In genomic region chr19:2274185-2274711, GRCh38 we compare ENCODE assay signal across 10 cellular contexts. TPM values are rescaled to one million over a fixed set of nuclear protein-coding genes. Genes with fewer than 3 reads are reported as not detected.
DNase-seq lines count a peak whose midpoint lies in the region; ATAC-seq and TF ChIP-seq lines count a peak whose summit lies in the region.
"Had no signal": no experiment of that assay in that cellular context is flagged by ENCODE, and none has a peak within 500 bp of the region (broad histone marks: within the 10 kb centered on the region; RNA-seq: fewer than 3 reads in every experiment).

No MANE protein-coding gene starts in this region.

- intact Hi-C loops in Right ventricle myocardium inferior (cut with DNase I) (loop anchor here (1.0 to 2.0 kb wide), 3 partner anchors 43 to 120 kb away; no protein-coding TSS in a partner anchor), cardiac septum (cut with DNase I) (loop anchor here (2.0 to 10.0 kb wide), 2 partner anchors 43 to 341 kb away; no protein-coding TSS in a partner anchor), upper lobe of right lung (cut with DNase I) (loop anchor here (5.0 kb wide), 1 partner anchor 37 kb away; the partner anchor contains the start of genes PLEKHJ1 and SF3A2)

- peak; percentile 53 for DNase-seq in Right ventricle myocardium inferior (ENCODE audit: missing footprints)
- DNase-seq in cardiac septum (ENCODE audit: low spot score): no peak
- no peak for DNase-seq in activated naive CD4-positive, alpha-beta T cell treated with anti-CD3 and anti-CD28 coated beads, Interleukin-2, amount 50 U/mL, for 72 hours (ENCODE audit: low spot score in 2 of 2)
- no peak for DNase-seq in upper lobe of right lung
- no peak for DNase-seq in stimulated activated CD4-positive, alpha-beta T cell treated with anti-CD3 and anti-CD28 coated beads, Interleukin-15, amount 100 ng/mL, for 24 hours
- no peak for DNase-seq in dedifferentiated amniotic fluid mesenchymal stem cell (ENCODE audit: extremely low spot score)

- no peak for TF ChIP-seq CTCF in upper lobe of right lung (IDR thresholded peaks at IDR 0.05)

- H3K4me1 ChIP-seq in mesodermal cell (ENCODE audit: control insufficient read depth, insufficient read depth, low read length, poor library complexity, severe bottlenecking) (peaks cover 17% of the 10 kb centered on the region), upper lobe of right lung (peaks cover 42% of the 10 kb centered on the region)

- H3K9me3 Mint-ChIP-seq in activated naive CD4-positive, alpha-beta T cell treated with anti-CD3 and anti-CD28 coated beads, Interleukin-2, amount 50 U/mL, for 72 hours: no peaks in the 10 kb centered on the region

- peaks cover 53% of the 10 kb centered on the region for H3K36me3 ChIP-seq in mesodermal cell (ENCODE audit: control insufficient read depth, insufficient read depth, low read length)
- peaks cover 25% of the 10 kb centered on the region for H3K36me3 ChIP-seq in upper lobe of right lung

- no peaks in the 10 kb centered on the region for H3K27me3 ChIP-seq in upper lobe of right lung

- H3K4me3 ChIP-seq in mesodermal cell (ENCODE audit: extremely low read depth, insufficient read depth, low read length, poor library complexity, severe bottlenecking): peak overlapping the region; percentile 14
- H3K4me3 ChIP-seq in upper lobe of right lung: peak overlapping the region; percentile 36

- WGBS in mesodermal cell (ENCODE audit: insufficient coverage in 2 of 2), 2 experiments: 92 to 94% methylated on average over 5 to 9 of the region's 9 CpGs

- H3K27ac ChIP-seq in mesodermal cell (ENCODE audit: low read depth, low read length, severe bottlenecking) (no peak overlapping the region), upper lobe of right lung (peak overlapping the region; percentile 72)

- ATAC-seq in Right ventricle myocardium inferior (no peak), upper lobe of right lung (no peak), HG02870 (IDR thresholded peaks at IDR 0.05; ENCODE audit: unreplicated experiment) (no peak)
- no peak for ATAC-seq in activated naive CD4-positive, alpha-beta T cell treated with anti-CD3 and anti-CD28 coated beads, Interleukin-2, amount 50 U/mL, for 72 hours

- H3K9me3 ChIP-seq in mesodermal cell (ENCODE audit: control insufficient read depth, low read length): no peaks in the 10 kb centered on the region
- no peaks in the 10 kb centered on the region for H3K9me3 ChIP-seq in upper lobe of right lung

- peaks cover 10 to 23% of the 10 kb centered on the region in 2 donors for H3K36me3 Mint-ChIP-seq in activated naive CD4-positive, alpha-beta T cell treated with anti-CD3 and anti-CD28 coated beads, Interleukin-2, amount 50 U/mL, for 72 hours

- H3K27ac Mint-ChIP-seq in activated naive CD4-positive, alpha-beta T cell treated with anti-CD3 and anti-CD28 coated beads, Interleukin-2, amount 50 U/mL, for 72 hours: peak overlapping the region; percentile 75 to 94

RNA-seq across cellular contexts. Expression of gene PEAK3, which starts 7.7 kb away (rescaled TPM):
- total RNA-seq in Right ventricle myocardium inferior: 0.68 TPM
- total RNA-seq in cardiac septum: 0.19 TPM
- total RNA-seq in activated naive CD4-positive, alpha-beta T cell treated with anti-CD3 and anti-CD28 coated beads, Interleukin-2, amount 50 U/mL, for 72 hours: not detected
- not detected for polyA plus RNA-seq in mesodermal cell (2013, experiment 1 of 2)
- polyA plus RNA-seq in mesodermal cell (2013, experiment 2 of 2): not detected
- total RNA-seq in upper lobe of right lung: 4.5 TPM
- total RNA-seq: NCI-H460 had no signal

RNA-seq across cellular contexts. Expression of gene JSRP1, which starts 18.0 kb away (rescaled TPM):
- not detected for total RNA-seq in Right ventricle myocardium inferior
- total RNA-seq in cardiac septum: 0.46 TPM
- under 1 TPM; 0.39 to 0.56 TPM for total RNA-seq in activated naive CD4-positive, alpha-beta T cell treated with anti-CD3 and anti-CD28 coated beads, Interleukin-2, amount 50 U/mL, for 72 hours
- polyA plus RNA-seq in mesodermal cell (2013, experiment 1 of 2): not detected
- not detected for polyA plus RNA-seq in mesodermal cell (2013, experiment 2 of 2)
- total RNA-seq in upper lobe of right lung: 1.1 TPM
- total RNA-seq: mononuclear cell, NCI-H460 had no signal

RNA-seq across cellular contexts. Expression of gene AMH, which starts 25.1 kb away (rescaled TPM):
- 0.89 TPM for total RNA-seq in Right ventricle myocardium inferior
- 1.5 TPM for total RNA-seq in cardiac septum
- 1 to 10 TPM; 1.9 to 2.9 TPM for total RNA-seq in activated naive CD4-positive, alpha-beta T cell treated with anti-CD3 and anti-CD28 coated beads, Interleukin-2, amount 50 U/mL, for 72 hours
- polyA plus RNA-seq in mesodermal cell (2013, experiment 1 of 2): 3.2 TPM
- 1.8 TPM for polyA plus RNA-seq in mesodermal cell (2013, experiment 2 of 2)
- total RNA-seq in upper lobe of right lung: 6.1 TPM

RNA-seq across cellular contexts. Expression of gene LINGO3, which starts 33.7 kb away (rescaled TPM):
- total RNA-seq in Right ventricle myocardium inferior: not detected
- not detected for total RNA-seq in cardiac septum
- under 1 TPM in 1 of 2 donors, not detected in 1; 0.25 TPM for total RNA-seq in activated naive CD4-positive, alpha-beta T cell treated with anti-CD3 and anti-CD28 coated beads, Interleukin-2, amount 50 U/mL, for 72 hours
- polyA plus RNA-seq in mesodermal cell (2013, experiment 1 of 2): not detected
- polyA plus RNA-seq in mesodermal cell (2013, experiment 2 of 2): not detected
- not detected for total RNA-seq in upper lobe of right lung

RNA-seq across cellular contexts. Expression of gene SF3A2, which starts 37.6 kb away (rescaled TPM):
- total RNA-seq in Right ventricle myocardium inferior (30.3 TPM), cardiac septum (34.1 TPM), upper lobe of right lung (67.1 TPM)
- 100 to 1,000 TPM; 145 to 154 TPM for total RNA-seq in activated naive CD4-positive, alpha-beta T cell treated with anti-CD3 and anti-CD28 coated beads, Interleukin-2, amount 50 U/mL, for 72 hours
- polyA plus RNA-seq in mesodermal cell (2013, experiment 1 of 2): 115 TPM
- 92.3 TPM for polyA plus RNA-seq in mesodermal cell (2013, experiment 2 of 2)
